1 cellular context compared by ENCODE assay signal in the genomic region with DNA sequence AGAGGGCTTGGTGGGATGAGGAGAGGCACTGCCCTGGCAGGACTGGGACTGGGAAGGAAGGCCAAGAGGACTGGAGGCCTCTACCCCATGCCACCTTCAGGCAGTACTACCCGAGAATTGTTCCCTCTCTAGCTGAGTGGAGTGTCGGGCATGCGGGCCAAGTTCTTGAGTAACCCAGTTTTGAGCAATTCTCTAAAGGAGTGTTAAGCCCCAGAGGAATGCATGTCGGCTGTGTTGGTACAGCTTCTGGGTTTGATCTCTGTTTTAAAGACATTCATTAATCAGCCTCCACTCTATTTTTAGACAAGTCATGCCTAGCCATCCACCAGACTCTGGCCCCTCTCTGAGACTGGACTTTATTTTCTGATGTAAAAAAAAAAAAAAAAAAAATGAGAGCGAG.
TF ChIP-seq lines count a peak whose summit lies in the region.

No MANE protein-coding gene starts in this region.

TF ChIP-seq in IMR-90, 13 proteins besides CTCF, POLR2A, EP300 and RAD21 (continued from another document):
- TF ChIP-seq NFE2L2 (IDR thresholded peaks at IDR 0.05; ENCODE audit: low read depth, low read length) (no peak), RCOR1 (IDR thresholded peaks at IDR 0.05; ENCODE audit: insufficient replicate concordance, low read length) (no peak), CEBPB (IDR thresholded peaks at IDR 0.05; ENCODE audit: low read depth, low read length) (no peak), CHD1 (IDR thresholded peaks at IDR 0.05; ENCODE audit: low read depth, low read length) (no peak), RFX5 (IDR thresholded peaks at IDR 0.05; ENCODE audit: low read depth, low read length) (no peak), MAFK (IDR thresholded peaks at IDR 0.05; ENCODE audit: low read depth, low read length) (no peak), MXI1 (IDR thresholded peaks at IDR 0.05; ENCODE audit: borderline replicate concordance, low read depth, low read length) (no peak)
- TF ChIP-seq, protein P1, sequence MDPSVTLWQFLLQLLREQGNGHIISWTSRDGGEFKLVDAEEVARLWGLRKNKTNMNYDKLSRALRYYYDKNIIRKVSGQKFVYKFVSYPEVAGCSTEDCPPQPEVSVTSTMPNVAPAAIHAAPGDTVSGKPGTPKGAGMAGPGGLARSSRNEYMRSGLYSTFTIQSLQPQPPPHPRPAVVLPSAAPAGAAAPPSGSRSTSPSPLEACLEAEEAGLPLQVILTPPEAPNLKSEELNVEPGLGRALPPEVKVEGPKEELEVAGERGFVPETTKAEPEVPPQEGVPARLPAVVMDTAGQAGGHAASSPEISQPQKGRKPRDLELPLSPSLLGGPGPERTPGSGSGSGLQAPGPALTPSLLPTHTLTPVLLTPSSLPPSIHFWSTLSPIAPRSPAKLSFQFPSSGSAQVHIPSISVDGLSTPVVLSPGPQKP (IDR thresholded peaks at IDR 0.05; ENCODE audit: borderline replicate concordance, low read depth, low read length): no peak
- TF ChIP-seq, protein P2, sequence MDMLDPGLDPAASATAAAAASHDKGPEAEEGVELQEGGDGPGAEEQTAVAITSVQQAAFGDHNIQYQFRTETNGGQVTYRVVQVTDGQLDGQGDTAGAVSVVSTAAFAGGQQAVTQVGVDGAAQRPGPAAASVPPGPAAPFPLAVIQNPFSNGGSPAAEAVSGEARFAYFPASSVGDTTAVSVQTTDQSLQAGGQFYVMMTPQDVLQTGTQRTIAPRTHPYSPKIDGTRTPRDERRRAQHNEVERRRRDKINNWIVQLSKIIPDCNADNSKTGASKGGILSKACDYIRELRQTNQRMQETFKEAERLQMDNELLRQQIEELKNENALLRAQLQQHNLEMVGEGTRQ (IDR thresholded peaks at IDR 0.05; ENCODE audit: low read depth, low read length): no peak
